28 cellular contexts compared by ENCODE assay signal in the genomic region with DNA sequence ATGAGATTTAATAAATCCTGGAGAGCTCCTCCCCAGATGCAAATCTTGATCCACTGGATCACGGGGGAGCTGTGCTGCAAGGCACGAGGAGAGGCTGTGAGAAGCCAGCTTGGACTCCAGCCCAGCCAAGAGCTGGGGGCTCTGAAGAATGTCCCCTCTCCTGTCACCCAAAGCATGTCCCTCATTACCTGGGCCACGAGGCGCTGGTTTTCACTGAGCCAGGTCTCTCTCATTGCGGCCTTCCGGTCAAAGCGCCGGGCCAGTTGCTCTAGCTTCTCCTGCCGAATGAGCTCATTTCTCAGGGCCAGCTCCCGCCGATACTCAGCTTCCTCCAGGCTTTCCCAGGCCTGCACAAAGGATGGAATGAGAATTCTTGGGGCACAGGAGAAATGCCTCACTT.
"Had no signal": no experiment of that assay in that cellular context is flagged by ENCODE, and none has a peak within 500 bp of the region (broad histone marks: within the 10 kb centered on the region; RNA-seq: fewer than 3 reads in every experiment).

No MANE protein-coding gene starts in this region.

- H3K9me3 ChIP-seq: stomach, suprapubic skin, testis, thoracic aorta, thyroid gland, tibial artery, tibial nerve, transverse colon, upper lobe of left lung, upper lobe of right lung, uterus, vagina had no signal

- H3K27me3 ChIP-seq: suprapubic skin, testis, thyroid gland, tibial artery, tibial nerve, transverse colon, upper lobe of left lung, upper lobe of right lung, uterus, vagina had no signal

- H3K4me3 ChIP-seq: stomach, suprapubic skin, testis, thoracic aorta, thyroid gland, tibial artery, tibial nerve, transverse colon, upper lobe of left lung, upper lobe of right lung, uterus, vagina had no signal

- H3K27ac Mint-ChIP-seq: stimulated activated effector memory CD8-positive, alpha-beta T cell treated with anti-CD3 and anti-CD28 coated beads, Interleukin-12 subunit alpha, Interleukin-12 subunit beta, amount 100 ng/mL, for 72 hours; stimulated activated memory B cell treated with anti-CD40 and anti-IgM and Interleukin-4, amounts not matched to agents 10 μg/mL and 1 μg/mL and 100 μg/mL, for 72 hours; stimulated activated naive B cell treated with anti-CD40 and anti-IgM and Interleukin-4, amounts not matched to agents 10 μg/mL and 1 μg/mL and 100 μg/mL, for 72 hours; stimulated activated naive CD8-positive, alpha-beta T cell treated with anti-CD3 and anti-CD28 coated beads, Interleukin-15, amount 100 ng/mL, for 72 hours; stimulated activated naive CD8-positive, alpha-beta T cell treated with anti-CD3 and anti-CD28 coated beads, Interleukin-15, Interleukin-2, amounts not matched to agents 100 ng/mL and 50 ng/mL, for 24 hours; type B pancreatic cell had no signal

- DNase-seq: stimulated activated CD4-positive, alpha-beta T cell treated with anti-CD3 and anti-CD28 coated beads, Interleukin-2, amount 100 ng/mL, for 48 hours; stimulated activated CD4-positive, alpha-beta T cell treated with anti-CD3 and anti-CD28 coated beads, Interleukin-4, amount 100 ng/mL, for 1 hour; stimulated activated CD4-positive, alpha-beta T cell treated with anti-CD3 and anti-CD28 coated beads, Interleukin-4, amount 100 ng/mL, for 24 hours; stimulated activated CD4-positive, alpha-beta T cell treated with anti-CD3 and anti-CD28 coated beads, Interleukin-4, amount 100 ng/mL, for 4 hours; stimulated activated CD8-positive, alpha-beta memory T cell treated with anti-CD3 and anti-CD28 coated beads, Interleukin-4, amount 100 ng/mL, for 48 hours; stimulated activated naive B cell treated with anti-CD40 and anti-IgM and Interleukin-4, amounts not matched to agents 10 μg/mL and 1 μg/mL and 100 μg/mL, for 72 hours; stimulated activated naive CD4-positive, alpha-beta T cell; stimulated activated naive CD4-positive, alpha-beta T cell treated with Interleukin-2 at 50 U/mL for 16 hours; stimulated activated naive CD8-positive, alpha-beta T cell treated with anti-CD3 and anti-CD28 coated beads, Interleukin-15, amount 100 ng/mL, for 72 hours; stimulated activated naive CD8-positive, alpha-beta T cell treated with anti-CD3 and anti-CD28 coated beads, Interleukin-15, Interleukin-2, amounts not matched to agents 100 U/mL and 50 U/mL, for 24 hours; stomach; substantia nigra; testis; thyroid gland; tibial artery; transverse colon; trophoblast cell; upper lobe of left lung; upper lobe of right lung; uterus had no signal

- H3K36me3 ChIP-seq: stomach, suprapubic skin, thoracic aorta, thyroid gland, tibial nerve, transverse colon, upper lobe of left lung, upper lobe of right lung, uterus, vagina had no signal

- H3K36me3 Mint-ChIP-seq: stimulated activated effector memory CD8-positive, alpha-beta T cell treated with anti-CD3 and anti-CD28 coated beads, Interleukin-12 subunit alpha, Interleukin-12 subunit beta, amount 100 ng/mL, for 72 hours; stimulated activated memory B cell treated with anti-CD40 and anti-IgM and Interleukin-4, amounts not matched to agents 10 μg/mL and 1 μg/mL and 100 μg/mL, for 72 hours; stimulated activated naive B cell treated with anti-CD40 and anti-IgM and Interleukin-4, amounts not matched to agents 10 μg/mL and 1 μg/mL and 100 μg/mL, for 72 hours; type B pancreatic cell had no signal

- H3K27me3 Mint-ChIP-seq: stimulated activated naive CD8-positive, alpha-beta T cell treated with anti-CD3 and anti-CD28 coated beads, Interleukin-15, amount 100 ng/mL, for 72 hours; stimulated activated naive CD8-positive, alpha-beta T cell treated with anti-CD3 and anti-CD28 coated beads, Interleukin-15, Interleukin-2, amounts not matched to agents 100 ng/mL and 50 ng/mL, for 24 hours; type B pancreatic cell had no signal

- H3K27ac ChIP-seq: stomach, suprapubic skin, testis, thoracic aorta, thyroid gland, tibial artery, tibial nerve, transverse colon, upper lobe of left lung, upper lobe of right lung, uterus, vagina had no signal

- H3K9me3 Mint-ChIP-seq: stimulated activated effector memory CD8-positive, alpha-beta T cell treated with anti-CD3 and anti-CD28 coated beads, Interleukin-12 subunit alpha, Interleukin-12 subunit beta, amount 100 ng/mL, for 72 hours; stimulated activated memory B cell treated with anti-CD40 and anti-IgM and Interleukin-4, amounts not matched to agents 10 μg/mL and 1 μg/mL and 100 μg/mL, for 72 hours; stimulated activated naive B cell treated with anti-CD40 and anti-IgM and Interleukin-4, amounts not matched to agents 10 μg/mL and 1 μg/mL and 100 μg/mL, for 72 hours; stimulated activated naive CD8-positive, alpha-beta T cell treated with anti-CD3 and anti-CD28 coated beads, Interleukin-15, amount 100 ng/mL, for 72 hours; stimulated activated naive CD8-positive, alpha-beta T cell treated with anti-CD3 and anti-CD28 coated beads, Interleukin-15, Interleukin-2, amounts not matched to agents 100 ng/mL and 50 ng/mL, for 24 hours; type B pancreatic cell had no signal

- H3K4me1 Mint-ChIP-seq: stimulated activated effector memory CD8-positive, alpha-beta T cell treated with anti-CD3 and anti-CD28 coated beads, Interleukin-12 subunit alpha, Interleukin-12 subunit beta, amount 100 ng/mL, for 72 hours; stimulated activated memory B cell treated with anti-CD40 and anti-IgM and Interleukin-4, amounts not matched to agents 10 μg/mL and 1 μg/mL and 100 μg/mL, for 72 hours; stimulated activated naive B cell treated with anti-CD40 and anti-IgM and Interleukin-4, amounts not matched to agents 10 μg/mL and 1 μg/mL and 100 μg/mL, for 72 hours; stimulated activated naive CD8-positive, alpha-beta T cell treated with anti-CD3 and anti-CD28 coated beads, Interleukin-15, amount 100 ng/mL, for 72 hours had no signal

- H3K4me3 Mint-ChIP-seq: stimulated activated effector memory CD8-positive, alpha-beta T cell treated with anti-CD3 and anti-CD28 coated beads, Interleukin-12 subunit alpha, Interleukin-12 subunit beta, amount 100 ng/mL, for 72 hours; stimulated activated memory B cell treated with anti-CD40 and anti-IgM and Interleukin-4, amounts not matched to agents 10 μg/mL and 1 μg/mL and 100 μg/mL, for 72 hours; stimulated activated naive B cell treated with anti-CD40 and anti-IgM and Interleukin-4, amounts not matched to agents 10 μg/mL and 1 μg/mL and 100 μg/mL, for 72 hours; stimulated activated naive CD8-positive, alpha-beta T cell treated with anti-CD3 and anti-CD28 coated beads, Interleukin-15, amount 100 ng/mL, for 72 hours; stimulated activated naive CD8-positive, alpha-beta T cell treated with anti-CD3 and anti-CD28 coated beads, Interleukin-15, Interleukin-2, amounts not matched to agents 100 ng/mL and 50 ng/mL, for 24 hours; type B pancreatic cell had no signal

- H3K4me1 ChIP-seq: suprapubic skin, testis, thyroid gland, tibial artery, tibial nerve, transverse colon, upper lobe of left lung, upper lobe of right lung, uterus, vagina had no signal
